In the genomic region with DNA sequence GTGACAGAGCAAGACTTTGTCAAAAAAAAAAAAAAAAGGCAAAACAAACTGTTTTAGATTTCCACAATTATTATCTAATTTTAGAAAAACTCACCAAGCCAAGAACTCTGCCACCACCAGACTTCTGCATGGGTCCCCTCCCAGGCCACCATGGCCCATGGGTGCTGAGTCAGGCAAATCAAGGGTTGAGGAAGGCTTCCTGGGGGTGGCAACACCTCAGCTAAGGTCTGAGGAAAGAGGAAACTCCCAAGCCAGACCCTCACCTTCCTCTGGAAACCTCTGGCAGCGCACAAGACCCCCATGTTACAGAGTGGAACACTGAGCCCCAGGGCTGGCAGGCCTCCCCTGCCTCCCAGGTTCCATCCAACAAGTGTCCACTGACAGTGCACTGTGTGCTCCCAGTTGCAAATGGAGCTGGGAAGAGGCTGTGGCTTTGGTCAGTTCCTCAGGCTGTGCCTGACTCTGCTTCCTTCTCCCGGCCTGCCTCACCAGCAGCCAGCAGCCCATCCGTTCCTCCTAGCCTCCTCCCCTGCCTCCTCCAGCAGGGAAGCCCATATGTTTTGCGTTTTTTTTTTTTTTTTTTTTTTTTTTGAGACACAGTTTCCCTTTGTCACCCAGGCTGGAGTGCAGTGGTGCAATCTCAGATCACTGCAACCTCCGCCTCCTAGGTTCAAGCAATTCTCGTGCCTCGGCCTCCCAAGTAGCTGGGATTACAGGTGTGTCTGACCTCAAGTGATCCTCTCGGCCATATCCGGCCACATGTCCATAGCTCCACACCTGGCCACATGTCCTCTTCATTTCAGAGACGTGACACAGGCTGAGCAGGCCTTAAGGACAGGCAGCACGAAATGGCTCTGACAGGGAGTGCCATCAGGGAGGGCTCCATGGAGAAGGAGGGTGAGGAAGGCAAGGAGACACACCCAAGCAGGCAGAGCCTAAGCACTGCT, we compare ENCODE assay signal across 23 cellular contexts. TPM values are rescaled to one million over a fixed set of nuclear protein-coding genes. Genes with fewer than 3 reads are reported as not detected.
DNase-seq lines count a peak whose midpoint lies in the region; ATAC-seq and TF ChIP-seq lines count a peak whose summit lies in the region.
"Had no signal": no experiment of that assay in that cellular context is flagged by ENCODE, and none has a peak within 500 bp of the region (broad histone marks: within the 10 kb centered on the region; RNA-seq: fewer than 3 reads in every experiment).

No MANE protein-coding gene starts in this region.

- TF ChIP-seq CTCF in PC-9 (conservative IDR thresholded peaks at IDR 0.05) (no peak), Calu3 (IDR thresholded peaks at IDR 0.05; ENCODE audit: unreplicated experiment) (no peak)

- CTCF ChIA-PET in PC-9 (lab: Charles Lee) = interaction anchor here (0.7 kb wide), 1 partner anchor 100 kb away, joined by 7 read pairs; no protein-coding TSS in a partner anchor
- CTCF ChIA-PET in Calu3 (lab: Charles Lee) = no interaction called here

- H3K79me2 ChIP-seq in PC-9 (ENCODE audit: low read depth) = no peaks in the 10 kb centered on the region

- no peaks in the 10 kb centered on the region for H3K27me3 Mint-ChIP-seq in activated T-cell treated with anti-CD3 and anti-CD28 coated beads, Interleukin-2, amount 50 U/mL, for 72 hours (ENCODE audit: low read depth)
- H3K27me3 Mint-ChIP-seq in effector memory CD8-positive, alpha-beta T cell = no peaks in the 10 kb centered on the region
- H3K27me3 Mint-ChIP-seq in stimulated activated memory B cell treated with anti-CD40 and anti-IgM and Interleukin-4, amounts not matched to agents 10 μg/mL and 1 μg/mL and 100 μg/mL, for 72 hours = no peaks in the 10 kb centered on the region
- no peaks in the 10 kb centered on the region for H3K27me3 Mint-ChIP-seq in Calu3 (ENCODE audit: unreplicated experiment)
- H3K27me3 Mint-ChIP-seq: stimulated activated naive CD8-positive, alpha-beta T cell treated with anti-CD3 and anti-CD28 coated beads, Interleukin-15, Interleukin-2, amounts not matched to agents 100 ng/mL and 50 ng/mL, for 24 hours had no signal

- no peaks in the 10 kb centered on the region for H3K9me3 Mint-ChIP-seq in activated T-cell treated with anti-CD3 and anti-CD28 coated beads, Interleukin-2, amount 50 U/mL, for 72 hours
- no peaks in the 10 kb centered on the region for H3K9me3 Mint-ChIP-seq in effector memory CD8-positive, alpha-beta T cell
- no peaks in the 10 kb centered on the region for H3K9me3 Mint-ChIP-seq in stimulated activated memory B cell treated with anti-CD40 and anti-IgM and Interleukin-4, amounts not matched to agents 10 μg/mL and 1 μg/mL and 100 μg/mL, for 72 hours
- H3K9me3 Mint-ChIP-seq in Calu3 (ENCODE audit: low read depth, unreplicated experiment) = no peaks in the 10 kb centered on the region
- H3K9me3 Mint-ChIP-seq: stimulated activated naive CD8-positive, alpha-beta T cell treated with anti-CD3 and anti-CD28 coated beads, Interleukin-15, Interleukin-2, amounts not matched to agents 100 ng/mL and 50 ng/mL, for 24 hours had no signal

- H3K4me1 ChIP-seq in PC-9 (replicated peaks; ENCODE audit: insufficient read depth) = peaks cover 7% of the 10 kb centered on the region
- H3K4me1 ChIP-seq: Caco-2, foreskin keratinocyte, SJCRH30 had no signal

- no peaks in the 10 kb centered on the region for H3K9me3 ChIP-seq in PC-9 (ENCODE audit: insufficient read depth, low read depth)
- H3K9me3 ChIP-seq: body of pancreas, Caco-2, SJCRH30, upper lobe of right lung had no signal

- POLR2A ChIA-PET in PC-9 (lab: Charles Lee; ENCODE audit: unreplicated experiment) = interaction anchor here (0.6 kb wide), 1 partner anchor 26 kb away, joined by 3 read pairs; no protein-coding TSS in a partner anchor

- H3K27me3 ChIP-seq in PC-9 (ENCODE audit: insufficient read depth, low read depth) = no peaks in the 10 kb centered on the region
- H3K27me3 ChIP-seq: body of pancreas, upper lobe of right lung had no signal

- no peak for ATAC-seq in activated T-cell treated with anti-CD3 and anti-CD28 coated beads, Interleukin-2, amount 50 U/mL, for 72 hours (replicated peaks in 1 of 2)
- no peak for ATAC-seq in effector memory CD8-positive, alpha-beta T cell (replicated peaks)
- ATAC-seq in stimulated activated memory B cell treated with anti-CD40 and anti-IgM and Interleukin-4, amounts not matched to agents 10 μg/mL and 1 μg/mL and 100 μg/mL, for 72 hours = no peak
- ATAC-seq: body of pancreas, foreskin keratinocyte, upper lobe of right lung had no signal

- no peak for DNase-seq in activated T-cell treated with anti-CD3 and anti-CD28 coated beads, Interleukin-2, amount 50 U/mL, for 72 hours
- no peak for DNase-seq in activated T-cell treated with anti-CD3 and anti-CD28 coated beads, Interleukin-2, amount 50 U/mL, for 48 hours
- DNase-seq in NCI-H2171 treated with DMSO at 0.1 percent for 48 hours (lab: John Stamatoyannopoulos, UW) (peak; percentile 76), PC-9 (no peak), cerebellar nuclear complex (lab: John Stamatoyannopoulos, UW) (no peak), Calu3 (no peak)
- DNase-seq in effector memory CD8-positive, alpha-beta T cell = no peak
- DNase-seq: ACHN; activated CD4-positive, alpha-beta T cell treated with anti-CD3 and anti-CD28 coated beads for 1 hour; activated CD8-positive, alpha-beta memory T cell treated with anti-CD3 and anti-CD28 coated beads, Interleukin-2, amount 50 U/mL, for 48 hours; activated naive CD4-positive, alpha-beta T cell treated with Interleukin-2 at 50 U/mL for 16 hours; body of pancreas; Caco-2; dermis blood vessel endothelial cell; foreskin keratinocyte; HCEC 1CT; kidney glomerular epithelial cell; NCI-H1048; NCI-H2029 treated with DMSO at 0.1 percent for 48 hours; SJCRH30; upper lobe of right lung had no signal

- peaks cover 5% of the 10 kb centered on the region; the same call in 1 of the 2 replicates for H3F3A ChIP-seq in PC-9 (ENCODE audit: insufficient read depth, low read depth)

- no peaks in the 10 kb centered on the region for H3K36me3 ChIP-seq in PC-9 (ENCODE audit: low read depth)
- H3K36me3 ChIP-seq: SJCRH30, upper lobe of right lung had no signal

- H3K27ac ChIP-seq in PC-9 = no peak overlapping the region
- H3K27ac ChIP-seq: body of pancreas, foreskin keratinocyte, SJCRH30, upper lobe of right lung had no signal

- no peak overlapping the region for H3K4me2 ChIP-seq in PC-9

- H3K4me1 Mint-ChIP-seq in activated T-cell treated with anti-CD3 and anti-CD28 coated beads, Interleukin-2, amount 50 U/mL, for 72 hours (ENCODE audit: low read depth) = peaks cover 49% of the 10 kb centered on the region
- peaks cover 30 to 39% of the 10 kb centered on the region in 2 donors for H3K4me1 Mint-ChIP-seq in effector memory CD8-positive, alpha-beta T cell (ENCODE audit: low read depth in 2 of 2)
- peaks cover 40% of the 10 kb centered on the region for H3K4me1 Mint-ChIP-seq in stimulated activated memory B cell treated with anti-CD40 and anti-IgM and Interleukin-4, amounts not matched to agents 10 μg/mL and 1 μg/mL and 100 μg/mL, for 72 hours
- no peaks in the 10 kb centered on the region for H3K4me1 Mint-ChIP-seq in Calu3 (ENCODE audit: low read depth, unreplicated experiment)

- no TSS peak for BruUV-seq in PC-9 (replicated peaks; lab: Mats Ljungman, UMichigan)
- BruUV-seq in Calu3 (replicated peaks; lab: Mats Ljungman, UMichigan) = no TSS peak

- no peak overlapping the region for H2AFZ ChIP-seq in PC-9

- H3K27ac Mint-ChIP-seq in activated T-cell treated with anti-CD3 and anti-CD28 coated beads, Interleukin-2, amount 50 U/mL, for 72 hours = peak overlapping the region; percentile 5
- peak overlapping the region; percentile 69 to 89 for H3K27ac Mint-ChIP-seq in effector memory CD8-positive, alpha-beta T cell
- peak overlapping the region; percentile 74 for H3K27ac Mint-ChIP-seq in stimulated activated memory B cell treated with anti-CD40 and anti-IgM and Interleukin-4, amounts not matched to agents 10 μg/mL and 1 μg/mL and 100 μg/mL, for 72 hours
- no peak overlapping the region for H3K27ac Mint-ChIP-seq in Calu3 (ENCODE audit: unreplicated experiment)
- H3K27ac Mint-ChIP-seq: stimulated activated naive CD8-positive, alpha-beta T cell treated with anti-CD3 and anti-CD28 coated beads, Interleukin-15, Interleukin-2, amounts not matched to agents 100 ng/mL and 50 ng/mL, for 24 hours had no signal

- no peaks in the 10 kb centered on the region for H3K9me2 ChIP-seq in PC-9 (ENCODE audit: insufficient read depth)

- intact Hi-C loops in PC-9 (cut with micrococcal nuclease; ENCODE audit: unreplicated experiment) = no loop called here
- intact Hi-C loops in Calu3 (cut with micrococcal nuclease; ENCODE audit: unreplicated experiment) = no loop called here

- H3K4me3 ChIP-seq in PC-9 = no peak overlapping the region
- H3K4me3 ChIP-seq: body of pancreas, SJCRH30, upper lobe of right lung had no signal

- peaks cover 0 to 3% of the 10 kb centered on the region in 2 donors for H3K36me3 Mint-ChIP-seq in activated T-cell treated with anti-CD3 and anti-CD28 coated beads, Interleukin-2, amount 50 U/mL, for 72 hours (ENCODE audit: insufficient read depth in 2 of 2)
- H3K36me3 Mint-ChIP-seq in effector memory CD8-positive, alpha-beta T cell (ENCODE audit: insufficient read depth) = peaks cover 7% of the 10 kb centered on the region
- no peaks in the 10 kb centered on the region for H3K36me3 Mint-ChIP-seq in stimulated activated memory B cell treated with anti-CD40 and anti-IgM and Interleukin-4, amounts not matched to agents 10 μg/mL and 1 μg/mL and 100 μg/mL, for 72 hours
- no peaks in the 10 kb centered on the region for H3K36me3 Mint-ChIP-seq in Calu3 (ENCODE audit: insufficient read depth, unreplicated experiment)

- no peak overlapping the region for H3K4me3 Mint-ChIP-seq in activated T-cell treated with anti-CD3 and anti-CD28 coated beads, Interleukin-2, amount 50 U/mL, for 72 hours
- H3K4me3 Mint-ChIP-seq in effector memory CD8-positive, alpha-beta T cell = no peak overlapping the region
- H3K4me3 Mint-ChIP-seq in stimulated activated memory B cell treated with anti-CD40 and anti-IgM and Interleukin-4, amounts not matched to agents 10 μg/mL and 1 μg/mL and 100 μg/mL, for 72 hours = no peak overlapping the region
- H3K4me3 Mint-ChIP-seq in Calu3 (ENCODE audit: low read depth, unreplicated experiment) = no peak overlapping the region
- H3K4me3 Mint-ChIP-seq: stimulated activated naive CD8-positive, alpha-beta T cell treated with anti-CD3 and anti-CD28 coated beads, Interleukin-15, Interleukin-2, amounts not matched to agents 100 ng/mL and 50 ng/mL, for 24 hours had no signal

- no peaks in the 10 kb centered on the region for H4K20me1 ChIP-seq in PC-9 (ENCODE audit: insufficient read depth)

RNA-seq across cellular contexts. Expression of gene SUSD3, which starts 3.5 kb away (rescaled TPM):
- total RNA-seq in activated T-cell treated with anti-CD3 and anti-CD28 coated beads, Interleukin-2, amount 50 U/mL, for 72 hours = 10 to 100 TPM; 53.1 to 56.8 TPM
- total RNA-seq in PC-9 (2021) (8.4 and 8.7 TPM in 2 replicates), Calu3 (2022) (0.69 and 1.3 TPM in 2 replicates)
- total RNA-seq: dermis blood vessel endothelial cell, SJCRH30 had no signal

RNA-seq across cellular contexts. Expression of gene CARD19, which starts 41.0 kb away (rescaled TPM):
- 10 to 100 TPM; 65.7 to 70.0 TPM for total RNA-seq in activated T-cell treated with anti-CD3 and anti-CD28 coated beads, Interleukin-2, amount 50 U/mL, for 72 hours
- total RNA-seq in PC-9 (2021) (97.5 and 122 TPM in 2 replicates), Calu3 (2022) (26.1 and 26.4 TPM in 2 replicates)
